ENCODE assay signal across 21 cellular contexts in genomic region chrX:1496076-1496475, GRCh38. TPM values are rescaled to one million over a fixed set of nuclear protein-coding genes. Genes with fewer than 3 reads are reported as not detected.
DNase-seq lines count a peak whose midpoint lies in the region; ATAC-seq and TF ChIP-seq lines count a peak whose summit lies in the region.
"Had no signal": no experiment of that assay in that cellular context is flagged by ENCODE, and none has a peak within 500 bp of the region (broad histone marks: within the 10 kb centered on the region; RNA-seq: fewer than 3 reads in every experiment).

No MANE protein-coding gene starts in this region.

- no peak overlapping the region for H3K14ac ChIP-seq in neuronal stem cell (ENCODE audit: low read length)

- H3K4me1 Mint-ChIP-seq in activated CD8-positive, alpha-beta memory T cell treated with anti-CD3 and anti-CD28 coated beads, Interleukin-2, amount 10 ng/mL, durations not matched to agents 7 days and 5 days: peaks cover 37% of the 10 kb centered on the region
- peaks cover 29% of the 10 kb centered on the region for H3K4me1 Mint-ChIP-seq in activated T-helper 2 cell treated with anti-CD3 and anti-CD28 coated beads, Interferon-gamma antibody, Interleukin-2, Interleukin-4, amounts not matched to agents 10 μg/mL and 5 μg/mL and 100 μg/mL, durations not matched to agents 14 hours and 24 hours and 36 hours (ENCODE audit: low read depth)
- no peaks in the 10 kb centered on the region for H3K4me1 Mint-ChIP-seq in type B pancreatic cell (ENCODE audit: unreplicated experiment)

- H4K91ac ChIP-seq in neuronal stem cell (ENCODE audit: low read depth, low read length, poor library complexity): no peak overlapping the region

- DNase-seq in activated CD8-positive, alpha-beta memory T cell treated with anti-CD3 and anti-CD28 coated beads, Interleukin-2, amount 10 ng/mL, durations not matched to agents 7 days and 5 days: peak; percentile 37
- no peak for DNase-seq in activated CD8-positive, alpha-beta memory T cell treated with anti-CD3 and anti-CD28 coated beads, Interleukin-2, amount 50 U/mL, for 48 hours
- DNase-seq in activated T-helper 2 cell treated with anti-CD3 and anti-CD28 coated beads, Interferon-gamma antibody, Interleukin-2, Interleukin-4, amounts not matched to agents 10 μg/mL and 5 μg/mL and 100 μg/mL, durations not matched to agents 14 hours and 24 hours and 36 hours (ENCODE audit: low spot score): no peak
- DNase-seq in neuronal stem cell (ENCODE audit: low spot score) (no peak), NCI-H2196 (lab: John Stamatoyannopoulos, UW; ENCODE audit: unreplicated experiment) (no peak), type B pancreatic cell (ENCODE audit: extremely low spot score, unreplicated experiment) (no peak)
- DNase-seq in stimulated activated naive CD4-positive, alpha-beta T cell (lab: John Stamatoyannopoulos, UW): no peak
- DNase-seq: activated gamma-delta T cell treated with Interleukin-2 at 50 U/mL for 16 hours; C1 segment of cervical spinal cord; DMS79 treated with DMSO at 0.1 percent for 48 hours; GOT3; mesendoderm; NCI-H187; NCI-H446; NK-92 treated with Interleukin-12 subunit alpha and Interleukin-12 subunit beta, amount 100 ng/mL, for 24 hours; retina had no signal

- H3K4ac ChIP-seq in neuronal stem cell (ENCODE audit: low read length): no peak overlapping the region

- H3K18ac ChIP-seq in neuronal stem cell (ENCODE audit: low read length): no peak overlapping the region

- peaks cover 27% of the 10 kb centered on the region for H3K36me3 Mint-ChIP-seq in activated CD8-positive, alpha-beta memory T cell treated with anti-CD3 and anti-CD28 coated beads, Interleukin-2, amount 10 ng/mL, durations not matched to agents 7 days and 5 days
- H3K36me3 Mint-ChIP-seq in activated T-helper 2 cell treated with anti-CD3 and anti-CD28 coated beads, Interferon-gamma antibody, Interleukin-2, Interleukin-4, amounts not matched to agents 10 μg/mL and 5 μg/mL and 100 μg/mL, durations not matched to agents 14 hours and 24 hours and 36 hours (ENCODE audit: low read depth): peaks cover 21% of the 10 kb centered on the region
- H3K36me3 Mint-ChIP-seq in type B pancreatic cell: no peaks in the 10 kb centered on the region

- no peak overlapping the region for H3K4me3 ChIP-seq in neuronal stem cell (ENCODE audit: low read length in 2 of 2)
- H3K4me3 ChIP-seq: hepatocyte, tibial nerve had no signal

- no peaks in the 10 kb centered on the region for H3K79me1 ChIP-seq in neuronal stem cell (ENCODE audit: low read depth, low read length)

- no peak overlapping the region for H2AK5ac ChIP-seq in neuronal stem cell (ENCODE audit: low read depth, low read length)

- peak overlapping the region; percentile 17 for H4K8ac ChIP-seq in neuronal stem cell (ENCODE audit: low read depth, low read length)

- no peak for ATAC-seq in activated CD8-positive, alpha-beta memory T cell treated with anti-CD3 and anti-CD28 coated beads, Interleukin-2, amount 10 ng/mL, durations not matched to agents 7 days and 5 days
- ATAC-seq: Right ventricle myocardium inferior had no signal

- no peak overlapping the region for H3K9ac ChIP-seq in neuronal stem cell (ENCODE audit: low read depth, low read length, poor library complexity)

- peak overlapping the region; percentile 45 for H2AFZ ChIP-seq in neuronal stem cell (ENCODE audit: low read length)
- H2AFZ ChIP-seq: hepatocyte had no signal

- H3K9me3 ChIP-seq in KOPT-K1 (ENCODE audit: insufficient read depth, low read length, poor library complexity, severe bottlenecking) (no peaks in the 10 kb centered on the region), neuronal stem cell (replicated peaks in 1 of 2; ENCODE audit: control insufficient read depth in 2 of 2, insufficient read depth in 1 of 2, low read depth in 1 of 2, low read length in 2 of 2) (peaks cover 0 to 3% of the 10 kb centered on the region in 2 donors)

- no peak overlapping the region for H3K4me3 Mint-ChIP-seq in activated CD8-positive, alpha-beta memory T cell treated with anti-CD3 and anti-CD28 coated beads, Interleukin-2, amount 10 ng/mL, durations not matched to agents 7 days and 5 days
- no peak overlapping the region for H3K4me3 Mint-ChIP-seq in activated T-helper 2 cell treated with anti-CD3 and anti-CD28 coated beads, Interferon-gamma antibody, Interleukin-2, Interleukin-4, amounts not matched to agents 10 μg/mL and 5 μg/mL and 100 μg/mL, durations not matched to agents 14 hours and 24 hours and 36 hours (ENCODE audit: low read depth)
- no peak overlapping the region for H3K4me3 Mint-ChIP-seq in type B pancreatic cell

- H3K4me1 ChIP-seq in neuronal stem cell (ENCODE audit: control insufficient read depth in 2 of 2, insufficient read depth in 1 of 2, low read depth in 1 of 2, low read length in 2 of 2): peaks cover 0 to 1% of the 10 kb centered on the region in 2 donors

- H2BK5ac ChIP-seq in neuronal stem cell (ENCODE audit: low read length): no peak overlapping the region

- no peak overlapping the region for H2BK15ac ChIP-seq in neuronal stem cell (ENCODE audit: low read length)

- no CpG with 5 or more reads among the region's 12 CpGs for WGBS in neuronal stem cell (ENCODE audit: extremely low coverage in 2 of 2, insufficient read length in 2 of 2, insufficient replicate concordance in 1 of 2), 2 donors

- no peaks in the 10 kb centered on the region for H3K27me3 Mint-ChIP-seq in activated CD8-positive, alpha-beta memory T cell treated with anti-CD3 and anti-CD28 coated beads, Interleukin-2, amount 10 ng/mL, durations not matched to agents 7 days and 5 days
- no peaks in the 10 kb centered on the region for H3K27me3 Mint-ChIP-seq in activated T-helper 2 cell treated with anti-CD3 and anti-CD28 coated beads, Interferon-gamma antibody, Interleukin-2, Interleukin-4, amounts not matched to agents 10 μg/mL and 5 μg/mL and 100 μg/mL, durations not matched to agents 14 hours and 24 hours and 36 hours (ENCODE audit: low read depth)
- H3K27me3 Mint-ChIP-seq in type B pancreatic cell: peaks cover 8% of the 10 kb centered on the region

- peaks cover 0 to 7% (median 0%) of the 10 kb centered on the region in 3 experiments for H3K27me3 ChIP-seq in neuronal stem cell (ENCODE audit: control insufficient read depth in 3 of 3, insufficient read depth in 3 of 3, low read depth in 1 of 3, low read length in 3 of 3)
- H3K27me3 ChIP-seq: hepatocyte, tibial nerve had no signal

- H3K9me3 Mint-ChIP-seq in activated CD8-positive, alpha-beta memory T cell treated with anti-CD3 and anti-CD28 coated beads, Interleukin-2, amount 10 ng/mL, durations not matched to agents 7 days and 5 days (ENCODE audit: low read depth): peaks cover 7% of the 10 kb centered on the region
- H3K9me3 Mint-ChIP-seq in activated T-helper 2 cell treated with anti-CD3 and anti-CD28 coated beads, Interferon-gamma antibody, Interleukin-2, Interleukin-4, amounts not matched to agents 10 μg/mL and 5 μg/mL and 100 μg/mL, durations not matched to agents 14 hours and 24 hours and 36 hours: peaks cover 11% of the 10 kb centered on the region
- H3K9me3 Mint-ChIP-seq in type B pancreatic cell: no peaks in the 10 kb centered on the region

- no peak overlapping the region for H3K4me2 ChIP-seq in neuronal stem cell (ENCODE audit: insufficient read depth, low read length, poor library complexity, severe bottlenecking)
- H3K4me2 ChIP-seq: hepatocyte had no signal

- H3K36me3 ChIP-seq in KOPT-K1 (ENCODE audit: insufficient read depth, low read length): peaks cover 63% of the 10 kb centered on the region
- H3K36me3 ChIP-seq in neuronal stem cell (replicated peaks in 1 of 2; ENCODE audit: control insufficient read depth in 2 of 2, insufficient read depth in 2 of 2, low read length in 2 of 2): no peaks in the 10 kb centered on the region
- H3K36me3 ChIP-seq: tibial nerve had no signal

- H2BK12ac ChIP-seq in neuronal stem cell (ENCODE audit: low read length): peak overlapping the region; percentile 58

- H2BK120ac ChIP-seq in neuronal stem cell (ENCODE audit: low read depth, low read length): no peak overlapping the region

- no peak for TF ChIP-seq CTCF in type B pancreatic cell (conservative IDR thresholded peaks at IDR 0.05)

- intact Hi-C loops in activated T-helper 2 cell treated with anti-CD3 and anti-CD28 coated beads, Interferon-gamma antibody, Interleukin-2, Interleukin-4, amounts not matched to agents 10 μg/mL and 5 μg/mL and 100 μg/mL, durations not matched to agents 14 hours and 24 hours and 36 hours (cut with micrococcal nuclease): no loop called here

- H3K27ac ChIP-seq in KOPT-K1 (ENCODE audit: low read depth, low read length, poor library complexity, severe bottlenecking) (peak overlapping the region; percentile 51), neuronal stem cell (replicated peaks; ENCODE audit: low read length) (no peak overlapping the region)
- H3K27ac ChIP-seq: hepatocyte, tibial nerve had no signal

- peak overlapping the region; percentile 55 for H3K23ac ChIP-seq in neuronal stem cell (ENCODE audit: low read depth, low read length, poor library complexity)

- no peak overlapping the region for H3K27ac Mint-ChIP-seq in activated CD8-positive, alpha-beta memory T cell treated with anti-CD3 and anti-CD28 coated beads, Interleukin-2, amount 10 ng/mL, durations not matched to agents 7 days and 5 days
- peak overlapping the region; percentile 65 for H3K27ac Mint-ChIP-seq in activated T-helper 2 cell treated with anti-CD3 and anti-CD28 coated beads, Interferon-gamma antibody, Interleukin-2, Interleukin-4, amounts not matched to agents 10 μg/mL and 5 μg/mL and 100 μg/mL, durations not matched to agents 14 hours and 24 hours and 36 hours
- H3K27ac Mint-ChIP-seq in type B pancreatic cell: no peak overlapping the region

- CTCF ChIA-PET in activated CD8-positive, alpha-beta memory T cell treated with anti-CD3 and anti-CD28 coated beads, Interleukin-2, amount 10 ng/mL, durations not matched to agents 7 days and 5 days (lab: Charles Lee): no interaction called here

RNA-seq across cellular contexts. Expression of gene P2RY8, which starts 40.9 kb away (rescaled TPM):
- total RNA-seq in activated CD8-positive, alpha-beta memory T cell treated with anti-CD3 and anti-CD28 coated beads, Interleukin-2, amount 10 ng/mL, durations not matched to agents 7 days and 5 days: 100 to 1,000 TPM in 1 of 2 experiments, 10 to 100 TPM in 1; 82.4 to 109 TPM
- total RNA-seq in activated T-helper 2 cell treated with anti-CD3 and anti-CD28 coated beads, Interferon-gamma antibody, Interleukin-2, Interleukin-4, amounts not matched to agents 10 μg/mL and 5 μg/mL and 100 μg/mL, durations not matched to agents 14 hours and 24 hours and 36 hours: 33.1 and 34.5 TPM in 2 replicates
- polyA plus RNA-seq in neuronal stem cell (2013, experiment 1 of 2): 0.26 TPM
- 0.29 TPM for polyA plus RNA-seq in neuronal stem cell (2013, experiment 2 of 2)
- not detected in 2 replicates for total RNA-seq in type B pancreatic cell (ENCODE audit: low replicate concordance)
- total RNA-seq: kidney epithelial cell had no signal

RNA-seq across cellular contexts. Expression of gene ASMTL, which starts 43.4 kb away (rescaled TPM):
- 10 to 100 TPM; 39.9 to 44.7 TPM for total RNA-seq in activated CD8-positive, alpha-beta memory T cell treated with anti-CD3 and anti-CD28 coated beads, Interleukin-2, amount 10 ng/mL, durations not matched to agents 7 days and 5 days
- total RNA-seq in activated T-helper 2 cell treated with anti-CD3 and anti-CD28 coated beads, Interferon-gamma antibody, Interleukin-2, Interleukin-4, amounts not matched to agents 10 μg/mL and 5 μg/mL and 100 μg/mL, durations not matched to agents 14 hours and 24 hours and 36 hours: 41.8 and 42.6 TPM in 2 replicates
- 52.5 TPM for polyA plus RNA-seq in neuronal stem cell (2013, experiment 1 of 2)
- 51.6 TPM for polyA plus RNA-seq in neuronal stem cell (2013, experiment 2 of 2)
- total RNA-seq in type B pancreatic cell (ENCODE audit: low replicate concordance): 20.2 and 31.5 TPM in 2 replicates

Comparison
In these comparisons a context has a peak if more than half of its experiments do, and no peak if none do; other contexts are left out.
1. RNA of gene P2RY8, which starts 40.9 kb away (total RNA-seq): 82.4 to 109 TPM in activated CD8-positive, alpha-beta memory T cell treated with anti-CD3 and anti-CD28 coated beads, Interleukin-2, amount 10 ng/mL, durations not matched to agents 7 days and 5 days and 33.1 to 34.5 TPM in activated T-helper 2 cell treated with anti-CD3 and anti-CD28 coated beads, Interferon-gamma antibody, Interleukin-2, Interleukin-4, amounts not matched to agents 10 μg/mL and 5 μg/mL and 100 μg/mL, durations not matched to agents 14 hours and 24 hours and 36 hours; not detected in type B pancreatic cell; every median in the first group is over 10 times any median in the second.